8 cellular contexts compared by ENCODE assay signal in the genomic region with DNA sequence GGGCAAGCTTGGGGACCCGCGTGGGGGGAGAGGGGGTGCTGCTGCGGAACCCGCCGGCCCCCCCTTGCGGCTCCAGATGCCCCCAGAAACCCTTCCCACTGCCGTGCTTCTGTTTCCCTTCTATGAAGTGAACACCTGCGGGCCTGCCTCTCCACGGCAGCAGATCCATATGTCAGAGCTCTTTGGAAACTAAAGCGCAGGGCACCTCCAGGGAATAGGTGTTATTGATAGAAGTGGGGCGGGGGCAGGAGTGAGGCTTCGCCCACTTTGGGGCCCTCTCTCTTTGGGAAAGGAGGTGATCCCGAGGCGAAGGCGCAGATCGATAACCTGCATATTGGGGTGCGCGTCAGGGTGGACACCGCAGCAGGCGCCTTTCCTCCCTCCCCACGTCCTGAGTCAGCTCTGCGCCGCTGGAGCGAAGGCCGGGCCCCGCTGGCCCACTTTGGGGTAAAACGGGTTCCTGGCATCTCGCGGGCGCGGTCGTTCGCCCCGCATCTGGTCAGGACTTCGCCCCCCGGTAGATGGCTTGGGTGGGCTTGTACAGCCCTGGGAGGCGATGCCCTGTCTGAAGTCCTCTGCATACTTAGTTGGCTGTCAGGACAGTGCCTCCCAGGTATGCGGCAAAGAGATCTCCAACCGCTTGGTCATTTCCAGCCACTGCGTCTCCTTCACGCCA.
A peak's percentile ranks its signal among the peaks of the same experiment; 100 is the strongest.
DNase-seq lines count a peak whose midpoint lies in the region; TF ChIP-seq lines count a peak whose summit lies in the region.

No MANE protein-coding gene starts in this region.

- H3K27ac ChIP-seq in ACC112 (ENCODE audit: low read depth, low read length) = peak overlapping the region; percentile 60

- H3K79me2 ChIP-seq in ACC112 (ENCODE audit: control insufficient read depth, insufficient read depth, low read length, unreplicated experiment) = peaks cover 42% of the 10 kb centered on the region

- H3K9ac ChIP-seq in endocrine pancreas (ENCODE audit: control insufficient read depth, insufficient read depth, low read length) = peak overlapping the region; percentile 85

- H3K9me3 Mint-ChIP-seq in nephron progenitor cell = no peaks in the 10 kb centered on the region

- H3K4me3 ChIP-seq in ACC112 (ENCODE audit: low read depth, low read length) (peak overlapping the region; percentile 96), endocrine pancreas (ENCODE audit: control insufficient read depth, insufficient read depth, low read length) (peak overlapping the region; percentile 0)

- H3K4me3 Mint-ChIP-seq in nephron progenitor cell = peak overlapping the region; percentile 89

- no peaks in the 10 kb centered on the region for H3K27me3 Mint-ChIP-seq in nephron progenitor cell (ENCODE audit: low read depth, poor library complexity)

- DNase-seq in SW480 (ENCODE audit: low spot score) (peak; percentile 42), nephron progenitor cell (peak; percentile 45), NK-92 (lab: John Stamatoyannopoulos, UW; ENCODE audit: unreplicated experiment) (no peak), GM19238 (ENCODE audit: insufficient read length, low spot score) (no peak), DMS114 treated with DMSO at 0.1 percent for 48 hours (lab: John Stamatoyannopoulos, UW; ENCODE audit: unreplicated experiment) (no peak)

- no peaks in the 10 kb centered on the region for H3K36me3 ChIP-seq in ACC112 (ENCODE audit: insufficient read depth, low read length)
- H3K36me3 ChIP-seq in endocrine pancreas (ENCODE audit: control insufficient read depth, insufficient read depth, low read length) = no peaks in the 10 kb centered on the region

- no peaks in the 10 kb centered on the region for H3K36me3 Mint-ChIP-seq in nephron progenitor cell (ENCODE audit: low read depth)

- peak overlapping the region; percentile 88 for H2AFZ ChIP-seq in ACC112 (ENCODE audit: low read length, unreplicated experiment)

- H3K27me3 ChIP-seq in ACC112 (ENCODE audit: insufficient read depth, low read length) = no peaks in the 10 kb centered on the region
- no peaks in the 10 kb centered on the region for H3K27me3 ChIP-seq in endocrine pancreas (ENCODE audit: control insufficient read depth, insufficient read depth, low read length)

- H3K4me1 ChIP-seq in ACC112 (ENCODE audit: control insufficient read depth, insufficient read depth, low read length, unreplicated experiment) (peaks cover 9% of the 10 kb centered on the region), endocrine pancreas (ENCODE audit: control insufficient read depth, insufficient read depth, low read length) (no peaks in the 10 kb centered on the region)

- H3K27ac Mint-ChIP-seq in nephron progenitor cell = peak overlapping the region; percentile 61

- H3K4me1 Mint-ChIP-seq in nephron progenitor cell = peaks cover 28% of the 10 kb centered on the region

- H3K9me3 ChIP-seq in endocrine pancreas (ENCODE audit: control insufficient read depth, low read length) = no peaks in the 10 kb centered on the region

- peak; percentile 10 for TF ChIP-seq CTCF in GM12873 (IDR thresholded peaks at IDR 0.05; ENCODE audit: insufficient read depth, low read depth, low read length, missing control alignments)
- TF ChIP-seq CTCF in nephron progenitor cell (IDR thresholded peaks at IDR 0.05) = no peak

Comparison
In these comparisons a context has a peak if more than half of its experiments do, and no peak if none do; other contexts are left out.
1. DNase-seq: peak in SW480 (single experiment) and nephron progenitor cell (single experiment); none in NK-92 (single experiment), GM19238 (single experiment) and DMS114 treated with DMSO at 0.1 percent for 48 hours (single experiment).